Comparison of ENCODE assay signal across 8 cellular contexts in genomic region chr1:18901952-18902522, GRCh38. TPM values are rescaled to one million over a fixed set of nuclear protein-coding genes. Genes with fewer than 3 reads are reported as not detected.
DNase-seq lines count a peak whose midpoint lies in the region; ATAC-seq and TF ChIP-seq lines count a peak whose summit lies in the region.

No MANE protein-coding gene starts in this region.

- peak overlapping the region; percentile 73 for H2AFZ ChIP-seq in smooth muscle cell (ENCODE audit: low read depth)

- peaks cover 10% of the 10 kb centered on the region for H3K4me1 Mint-ChIP-seq in activated T-helper 17 cell treated with anti-CD3 and anti-CD28 coated beads, Interleukin-2, amount 50 U/mL, for 72 hours

- H3K4me3 ChIP-seq in GM06990 (replicated peaks; ENCODE audit: low read depth, low read length), result peak overlapping the region; percentile 89
- H3K4me3 ChIP-seq in HUES48 (ENCODE audit: low read depth, low read length), result peak overlapping the region; percentile 90
- H3K4me3 ChIP-seq in right atrium auricular region, result peak overlapping the region; percentile 80 to 83
- H3K4me3 ChIP-seq in smooth muscle cell, result peak overlapping the region; percentile 85

- H3K36me3 ChIP-seq in GM06990 (ENCODE audit: control insufficient read depth, insufficient read depth, low read length) (peaks cover under 1% of the 10 kb centered on the region; the same call in 1 of the 2 replicates), HUES48 (ENCODE audit: control insufficient read depth, insufficient read depth, low read length) (no peaks in the 10 kb centered on the region; the same call in 1 of the 2 replicates), right atrium auricular region (no peaks in the 10 kb centered on the region), smooth muscle cell (ENCODE audit: low read depth) (no peaks in the 10 kb centered on the region)

- peak overlapping the region; percentile 94 for H3K4me2 ChIP-seq in smooth muscle cell

- peaks cover 10% of the 10 kb centered on the region for H4K20me1 ChIP-seq in smooth muscle cell (ENCODE audit: low read depth)

- under 1% methylated on average over 28 of the region's 44 CpGs for WGBS in smooth muscle cell (ENCODE audit: low lambda C conversion rate)

- H3K4me3 Mint-ChIP-seq in activated T-helper 17 cell treated with anti-CD3 and anti-CD28 coated beads, Interleukin-2, amount 50 U/mL, for 72 hours, result peak overlapping the region; percentile 95

- peak overlapping the region; percentile 94 for H3K27ac Mint-ChIP-seq in activated T-helper 17 cell treated with anti-CD3 and anti-CD28 coated beads, Interleukin-2, amount 50 U/mL, for 72 hours

- H3K9me3 Mint-ChIP-seq in activated T-helper 17 cell treated with anti-CD3 and anti-CD28 coated beads, Interleukin-2, amount 50 U/mL, for 72 hours, result no peaks in the 10 kb centered on the region

- H3K27ac ChIP-seq in HUES48 (ENCODE audit: low read depth, low read length) (peak overlapping the region; percentile 94), right atrium auricular region (peak overlapping the region; percentile 88 to 93), smooth muscle cell (ENCODE audit: low read depth) (peak overlapping the region; percentile 90)

- peaks cover 15% of the 10 kb centered on the region for H3K36me3 Mint-ChIP-seq in activated T-helper 17 cell treated with anti-CD3 and anti-CD28 coated beads, Interleukin-2, amount 50 U/mL, for 72 hours (ENCODE audit: low read depth)

- no peaks in the 10 kb centered on the region for H3K27me3 Mint-ChIP-seq in activated T-helper 17 cell treated with anti-CD3 and anti-CD28 coated beads, Interleukin-2, amount 50 U/mL, for 72 hours

- H3F3A ChIP-seq in smooth muscle cell (ENCODE audit: low read depth), result peaks cover 7% of the 10 kb centered on the region

- H3K27me3 ChIP-seq in GM06990 (replicated peaks; ENCODE audit: control insufficient read depth, insufficient read depth, low read length) (no peaks in the 10 kb centered on the region), HUES48 (ENCODE audit: control insufficient read depth, insufficient read depth, low read length) (no peaks in the 10 kb centered on the region), right atrium auricular region (no peaks in the 10 kb centered on the region), smooth muscle cell (ENCODE audit: low read depth) (no peaks in the 10 kb centered on the region)

- H3K4me1 ChIP-seq in HUES48 (ENCODE audit: control insufficient read depth, insufficient read depth, low read length) (peaks cover 6% of the 10 kb centered on the region), right atrium auricular region (peaks cover 0 to 24% of the 10 kb centered on the region in 2 donors), smooth muscle cell (ENCODE audit: low read depth) (peaks cover 7% of the 10 kb centered on the region)

- no peak for TF ChIP-seq CTCF in GM06990 (IDR thresholded peaks at IDR 0.05; ENCODE audit: insufficient read depth, low read length, poor library complexity, severe bottlenecking)
- TF ChIP-seq CTCF in right atrium auricular region (IDR thresholded peaks at IDR 0.05), result no peak
- TF ChIP-seq CTCF in smooth muscle cell (IDR thresholded peaks at IDR 0.05; ENCODE audit: borderline replicate concordance, insufficient read depth, poor library complexity, severe bottlenecking), result no peak

- H3K79me2 ChIP-seq in smooth muscle cell (ENCODE audit: low read depth), result no peaks in the 10 kb centered on the region

- no peak for DNase-seq in GM06990 (ENCODE audit: extremely low read depth, insufficient read length)
- no peak for DNase-seq in right atrium auricular region (ENCODE audit: low spot score)
- DNase-seq in smooth muscle cell (lab: John Stamatoyannopoulos, UW; ENCODE audit: unreplicated experiment), result no peak
- DNase-seq in NCI-H2107 (lab: John Stamatoyannopoulos, UW), result no peak
- DNase-seq in NCI-H345 (lab: John Stamatoyannopoulos, UW), result no peak
- no peak for DNase-seq in pons (ENCODE audit: low spot score)

- no peak for ATAC-seq in activated T-helper 17 cell treated with anti-CD3 and anti-CD28 coated beads, Interleukin-2, amount 50 U/mL, for 72 hours (replicated peaks)

- H3K9ac ChIP-seq in HUES48 (ENCODE audit: low read depth, low read length) (peak overlapping the region; percentile 99), smooth muscle cell (ENCODE audit: low read depth) (peak overlapping the region; percentile 95)

- no peaks in the 10 kb centered on the region for H3K9me3 ChIP-seq in HUES48 (ENCODE audit: control insufficient read depth, insufficient read depth, low read length)
- no peaks in the 10 kb centered on the region for H3K9me3 ChIP-seq in right atrium auricular region
- H3K9me3 ChIP-seq in smooth muscle cell (replicated peaks; ENCODE audit: low read depth), result no peaks in the 10 kb centered on the region

RNA-seq across cellular contexts. Expression of gene ALDH4A1, which starts 0.3 kb away (rescaled TPM):
- 1 to 10 TPM; 3.5 to 4.8 TPM for total RNA-seq in activated T-helper 17 cell treated with anti-CD3 and anti-CD28 coated beads, Interleukin-2, amount 50 U/mL, for 72 hours
- 10 to 100 TPM; 22.6 to 27.3 TPM for total RNA-seq in right atrium auricular region
- 4.6 and 4.8 TPM in 2 replicates for total RNA-seq in smooth muscle cell
- 6.3 and 7.2 TPM in 2 replicates for polyA plus RNA-seq in smooth muscle cell

RNA-seq across cellular contexts. Expression of gene TAS1R2, which starts 42.6 kb away (rescaled TPM):
- total RNA-seq in activated T-helper 17 cell treated with anti-CD3 and anti-CD28 coated beads, Interleukin-2, amount 50 U/mL, for 72 hours, result not detected
- total RNA-seq in right atrium auricular region (not detected), smooth muscle cell (not detected in 2 replicates)
- polyA plus RNA-seq in smooth muscle cell, result not detected in 2 replicates

RNA-seq across cellular contexts. Expression of gene IFFO2, which starts 54.4 kb away (rescaled TPM):
- total RNA-seq in activated T-helper 17 cell treated with anti-CD3 and anti-CD28 coated beads, Interleukin-2, amount 50 U/mL, for 72 hours, result 10 to 100 TPM; 17.0 to 38.2 TPM
- 10 to 100 TPM in 1 of 2 donors, 1 to 10 TPM in 1; 2.3 to 14.0 TPM for total RNA-seq in right atrium auricular region
- 19.1 and 28.0 TPM in 2 replicates for total RNA-seq in smooth muscle cell
- polyA plus RNA-seq in smooth muscle cell, result 3.7 and 5.7 TPM in 2 replicates
